ENCODE assay signal across 8 cellular contexts in genomic region chr6:36827261-36828079, GRCh38. TPM values are rescaled to one million over a fixed set of nuclear protein-coding genes. Genes with fewer than 3 reads are reported as not detected.
DNase-seq lines count a peak whose midpoint lies in the region; ATAC-seq and TF ChIP-seq lines count a peak whose summit lies in the region.

No MANE protein-coding gene starts in this region.

- POLR2A ChIA-PET in Panc1 (lab: Charles Lee): no interaction called here

- DNase-seq in Daoy (ENCODE audit: low read depth) (peak; percentile 91), Panc1 (ENCODE audit: low read depth, low spot score) (no peak), endodermal cell (no peak), non-pigmented ciliary epithelial cell (ENCODE audit: low read depth) (peak; percentile 51), ascending aorta (ENCODE audit: low spot score in 2 of 2) (no peak), NCI-H524 treated with DMSO at 0.1 percent for 48 hours (lab: John Stamatoyannopoulos, UW) (no peak), epidermal melanocyte (ENCODE audit: insufficient read length, low spot score) (no peak)

- H3K4me3 Mint-ChIP-seq in endodermal cell: no peak overlapping the region

- ATAC-seq in Panc1 (peak; percentile 52; the same call in 1 of the 2 replicates), GM19023 (IDR thresholded peaks at IDR 0.05; ENCODE audit: unreplicated experiment) (no peak)

- H3K36me3 ChIP-seq in Panc1 (ENCODE audit: control insufficient read depth, insufficient read depth, low read length) (no peaks in the 10 kb centered on the region), endodermal cell (ENCODE audit: control insufficient read depth, insufficient read depth, low read length) (no peaks in the 10 kb centered on the region), ascending aorta (no peaks in the 10 kb centered on the region)

- H3K27ac Mint-ChIP-seq in endodermal cell: no peak overlapping the region

- CTCF ChIA-PET in Panc1 (lab: Charles Lee): no interaction called here

- TF ChIP-seq CTCF in Panc1 (IDR thresholded peaks at IDR 0.05) (no peak), endodermal cell (conservative IDR thresholded peaks at IDR 0.05) (no peak), ascending aorta (IDR thresholded peaks at IDR 0.05) (no peak)

- intact Hi-C loops in Panc1 (cut with micrococcal nuclease; ENCODE audit: unreplicated experiment) (no loop called here), ascending aorta (cut with DNase I) (no loop called here)

- BruUV-seq in Panc1 (replicated peaks; lab: Mats Ljungman, UMichigan): no TSS peak

- in situ Hi-C loops in Panc1 (cut with HindIII; ENCODE audit: low pct_unique_long_range_greater_than_20kb, low sequenced_read_pairs): no loop called here

- H3K9me3 Mint-ChIP-seq in endodermal cell: no peaks in the 10 kb centered on the region

- no peak overlapping the region for H3K27ac ChIP-seq in Panc1 (ENCODE audit: low read length)
- peak overlapping the region; percentile 16 for H3K27ac ChIP-seq in endodermal cell (ENCODE audit: low read depth, low read length)
- H3K27ac ChIP-seq in ascending aorta: peak overlapping the region in 1 of 2 donors; percentile 38

- H3K9me3 ChIP-seq in Panc1 (ENCODE audit: control insufficient read depth, insufficient read depth, low read depth, low read length) (no peaks in the 10 kb centered on the region), endodermal cell (ENCODE audit: control insufficient read depth, low read length) (no peaks in the 10 kb centered on the region), ascending aorta (no peaks in the 10 kb centered on the region)

- no peak overlapping the region for H3K9ac ChIP-seq in endodermal cell (ENCODE audit: extremely low read depth, low read length, poor library complexity, severe bottlenecking)

- H3K4me1 Mint-ChIP-seq in endodermal cell: peaks cover 9% of the 10 kb centered on the region

- H3K27me3 Mint-ChIP-seq in endodermal cell (ENCODE audit: insufficient read depth): peaks cover 4% of the 10 kb centered on the region

- whole genome bisulfite sequencing in endodermal cell (ENCODE audit: insufficient coverage in 1 of 2, insufficient read length in 1 of 2), 2 experiments: 90 to 95% methylated on average over 12 to 19 of the region's 19 CpGs

- H3K4me3 ChIP-seq in Panc1 (ENCODE audit: low read depth in 2 of 2, low read length in 2 of 2): no peak overlapping the region
- H3K4me3 ChIP-seq in endodermal cell (ENCODE audit: low read length): no peak overlapping the region
- H3K4me3 ChIP-seq in ascending aorta: no peak overlapping the region

- H3K27me3 ChIP-seq in Panc1 (ENCODE audit: control insufficient read depth, insufficient read depth, low read length) (no peaks in the 10 kb centered on the region), endodermal cell (ENCODE audit: control insufficient read depth, insufficient read depth, low read length, poor library complexity, severe bottlenecking) (no peaks in the 10 kb centered on the region), ascending aorta (no peaks in the 10 kb centered on the region)

- no peaks in the 10 kb centered on the region for H3K36me3 Mint-ChIP-seq in endodermal cell (ENCODE audit: low read depth)

- peaks cover 5% of the 10 kb centered on the region; the same call in 1 of the 2 replicates for H3K4me1 ChIP-seq in Panc1 (ENCODE audit: control insufficient read depth, insufficient read depth, low read length)
- no peaks in the 10 kb centered on the region for H3K4me1 ChIP-seq in endodermal cell (ENCODE audit: control insufficient read depth, insufficient read depth, low read length)
- H3K4me1 ChIP-seq in ascending aorta: peaks cover 4 to 13% of the 10 kb centered on the region in 2 donors

RNA-seq across cellular contexts. Expression of gene CPNE5, which starts 11.8 kb away (rescaled TPM):
- 0.63 TPM in 1 of 2 replicates, not detected in the other for total RNA-seq in Daoy (2014; rRNA removed; shearing (Covaris generic))
- total RNA-seq in Panc1 (2021; ENCODE audit: unreplicated experiment): 0.44 TPM
- 1.5 TPM for polyA plus RNA-seq in Panc1 (2012; ENCODE audit: insufficient read length)
- under 1 TPM; 0.26 to 0.42 TPM for total RNA-seq in endodermal cell
- 1.4 TPM for polyA plus RNA-seq in endodermal cell (2013, experiment 1 of 2)
- 1.6 TPM for polyA plus RNA-seq in endodermal cell (2013, experiment 2 of 2)
- 1.3 TPM for total RNA-seq in ascending aorta

RNA-seq across cellular contexts. Expression of gene PPIL1, which starts 47.1 kb away (rescaled TPM):
- total RNA-seq in Daoy (2014; rRNA removed; shearing (Covaris generic)): 88.3 and 108 TPM in 2 replicates
- total RNA-seq in Panc1 (2021; ENCODE audit: unreplicated experiment): 44.1 TPM
- 34.5 TPM for polyA plus RNA-seq in Panc1 (2012; ENCODE audit: insufficient read length)
- 10 to 100 TPM; 36.7 to 53.3 TPM for total RNA-seq in endodermal cell
- 68.5 TPM for polyA plus RNA-seq in endodermal cell (2013, experiment 1 of 2)
- polyA plus RNA-seq in endodermal cell (2013, experiment 2 of 2): 66.8 TPM
- 24.2 TPM for total RNA-seq in ascending aorta

RNA-seq across cellular contexts. Expression of gene C6orf89, which starts 58.3 kb away (rescaled TPM):
- 38.7 and 48.3 TPM in 2 replicates for total RNA-seq in Daoy (2014; rRNA removed; shearing (Covaris generic))
- 59.2 TPM for total RNA-seq in Panc1 (2021; ENCODE audit: unreplicated experiment)
- 32.3 TPM for polyA plus RNA-seq in Panc1 (2012; ENCODE audit: insufficient read length)
- 10 to 100 TPM; 13.9 to 16.8 TPM for total RNA-seq in endodermal cell
- polyA plus RNA-seq in endodermal cell (2013, experiment 1 of 2): 22.7 TPM
- 19.5 TPM for polyA plus RNA-seq in endodermal cell (2013, experiment 2 of 2)
- total RNA-seq in ascending aorta: 21.6 TPM

Comparison
In these comparisons a context has a peak if more than half of its experiments do, and no peak if none do; other contexts are left out.
1. DNase-seq: peak in Daoy (single experiment) and non-pigmented ciliary epithelial cell (single experiment); none in Panc1 (single experiment), endodermal cell (single experiment), ascending aorta (0 of 2), NCI-H524 treated with DMSO at 0.1 percent for 48 hours (single experiment) and epidermal melanocyte (single experiment).